In genomic region chr2:10446631-10447030, GRCh38 we compare ENCODE assay signal across 8 cellular contexts. TPM values are rescaled to one million over a fixed set of nuclear protein-coding genes. Genes with fewer than 3 reads are reported as not detected.
DNase-seq lines count a peak whose midpoint lies in the region; ATAC-seq and TF ChIP-seq lines count a peak whose summit lies in the region.

No MANE protein-coding gene starts in this region.

- no peaks in the 10 kb centered on the region for H3K27me3 ChIP-seq in SJCRH30
- no peaks in the 10 kb centered on the region for H3K27me3 ChIP-seq in uterus

- intact Hi-C loops in uterus (cut with DNase I; ENCODE audit: low total_unique reads) = no loop called here

- H3K27me3 Mint-ChIP-seq in T-helper 1 cell treated with Interleukin-12 subunit alpha and Interleukin-12 subunit beta and Interleukin-4 antibody, amounts not matched to agents 30 μg/mL and 1 μg/mL, for 36 hours (ENCODE audit: low read depth) = no peaks in the 10 kb centered on the region

- peak overlapping the region; percentile 78 for H3K4me3 ChIP-seq in SJCRH30
- H3K4me3 ChIP-seq in foreskin fibroblast (ENCODE audit: low read depth in 1 of 2, low read length in 2 of 2) = peak overlapping the region; percentile 73 to 74
- no peak overlapping the region for H3K4me3 ChIP-seq in uterus

- H3K4me1 Mint-ChIP-seq in T-helper 1 cell treated with Interleukin-12 subunit alpha and Interleukin-12 subunit beta and Interleukin-4 antibody, amounts not matched to agents 30 μg/mL and 1 μg/mL, for 36 hours (ENCODE audit: low read depth) = peaks cover 23% of the 10 kb centered on the region
- peaks cover 41% of the 10 kb centered on the region for H3K4me1 Mint-ChIP-seq in stimulated activated effector memory CD8-positive, alpha-beta T cell treated with anti-CD3 and anti-CD28 coated beads, Interleukin-12 subunit alpha, Interleukin-12 subunit beta, amount 100 ng/mL, for 72 hours

- H3K36me3 ChIP-seq in SJCRH30 = peaks cover 37% of the 10 kb centered on the region
- H3K36me3 ChIP-seq in uterus = no peaks in the 10 kb centered on the region

- no peak overlapping the region for H3K27ac ChIP-seq in SJCRH30
- no peak overlapping the region for H3K27ac ChIP-seq in uterus

- no peak for ATAC-seq in stimulated activated effector memory CD8-positive, alpha-beta T cell treated with anti-CD3 and anti-CD28 coated beads, Interleukin-12 subunit alpha, Interleukin-12 subunit beta, amount 100 ng/mL, for 72 hours
- no peak for ATAC-seq in HG03460 (IDR thresholded peaks at IDR 0.05; ENCODE audit: unreplicated experiment)

- no peaks in the 10 kb centered on the region for H3K9me3 Mint-ChIP-seq in T-helper 1 cell treated with Interleukin-12 subunit alpha and Interleukin-12 subunit beta and Interleukin-4 antibody, amounts not matched to agents 30 μg/mL and 1 μg/mL, for 36 hours
- H3K9me3 Mint-ChIP-seq in stimulated activated effector memory CD8-positive, alpha-beta T cell treated with anti-CD3 and anti-CD28 coated beads, Interleukin-12 subunit alpha, Interleukin-12 subunit beta, amount 100 ng/mL, for 72 hours = no peaks in the 10 kb centered on the region

- H3K4me3 Mint-ChIP-seq in T-helper 1 cell treated with Interleukin-12 subunit alpha and Interleukin-12 subunit beta and Interleukin-4 antibody, amounts not matched to agents 30 μg/mL and 1 μg/mL, for 36 hours = peak overlapping the region; percentile 28
- peak overlapping the region; percentile 76 for H3K4me3 Mint-ChIP-seq in stimulated activated effector memory CD8-positive, alpha-beta T cell treated with anti-CD3 and anti-CD28 coated beads, Interleukin-12 subunit alpha, Interleukin-12 subunit beta, amount 100 ng/mL, for 72 hours

- H3K4me1 ChIP-seq in SJCRH30 = peaks cover 11% of the 10 kb centered on the region
- peaks cover 0 to 12% of the 10 kb centered on the region in 2 donors for H3K4me1 ChIP-seq in uterus

- H3K36me3 Mint-ChIP-seq in T-helper 1 cell treated with Interleukin-12 subunit alpha and Interleukin-12 subunit beta and Interleukin-4 antibody, amounts not matched to agents 30 μg/mL and 1 μg/mL, for 36 hours (ENCODE audit: low read depth) = peaks cover 32% of the 10 kb centered on the region
- H3K36me3 Mint-ChIP-seq in stimulated activated effector memory CD8-positive, alpha-beta T cell treated with anti-CD3 and anti-CD28 coated beads, Interleukin-12 subunit alpha, Interleukin-12 subunit beta, amount 100 ng/mL, for 72 hours = peaks cover 49% of the 10 kb centered on the region

- H3K27ac Mint-ChIP-seq in T-helper 1 cell treated with Interleukin-12 subunit alpha and Interleukin-12 subunit beta and Interleukin-4 antibody, amounts not matched to agents 30 μg/mL and 1 μg/mL, for 36 hours = no peak overlapping the region
- peak overlapping the region; percentile 17 for H3K27ac Mint-ChIP-seq in stimulated activated effector memory CD8-positive, alpha-beta T cell treated with anti-CD3 and anti-CD28 coated beads, Interleukin-12 subunit alpha, Interleukin-12 subunit beta, amount 100 ng/mL, for 72 hours

- TF ChIP-seq CTCF in foreskin fibroblast (IDR thresholded peaks at IDR 0.05; ENCODE audit: low read depth, low read length) (no peak), uterus (IDR thresholded peaks at IDR 0.05) (no peak)

- no peak for DNase-seq in T-helper 1 cell
- DNase-seq in SJCRH30 = no peak
- no peak for DNase-seq in foreskin fibroblast
- no peak for DNase-seq in stimulated activated effector memory CD8-positive, alpha-beta T cell treated with anti-CD3 and anti-CD28 coated beads, Interleukin-12 subunit alpha, Interleukin-12 subunit beta, amount 100 ng/mL, for 72 hours (ENCODE audit: low spot score in 2 of 2)
- DNase-seq in occipital lobe (lab: John Stamatoyannopoulos, UW) = no peak
- no peak for DNase-seq in uterus

- TF ChIP-seq POLR2A in uterus (IDR thresholded peaks at IDR 0.05) = no peak

- H3K9me3 ChIP-seq in SJCRH30 (replicated peaks) (no peaks in the 10 kb centered on the region; the same call in 1 of the 2 replicates), uterus (no peaks in the 10 kb centered on the region)

RNA-seq across cellular contexts. Expression of gene ODC1, which starts 1.5 kb away (rescaled TPM):
- total RNA-seq in SJCRH30 (2014; rRNA removed; shearing (Covaris generic)) = 362 and 380 TPM in 2 replicates
- total RNA-seq in occipital lobe (167 TPM), uterus (100 to 1,000 TPM in 1 of 4 donors, 10 to 100 TPM in 3; 39.5 to 140 (median 57.6) TPM)

Comparison
In these comparisons a context has a peak if more than half of its experiments do, and no peak if none do; other contexts are left out.
1. H3K4me3 ChIP-seq: peak in SJCRH30 (single experiment) and foreskin fibroblast (2 of 2); none in uterus (0 of 2).